In genomic region chr1:17335821-17336718, GRCh38 we compare ENCODE assay signal across 9 cellular contexts. TPM values are rescaled to one million over a fixed set of nuclear protein-coding genes. Genes with fewer than 3 reads are reported as not detected.
DNase-seq lines count a peak whose midpoint lies in the region; ATAC-seq, FAIRE-seq and TF ChIP-seq lines count a peak whose summit lies in the region.
"Had no signal": no experiment of that assay in that cellular context is flagged by ENCODE, and none has a peak within 500 bp of the region (broad histone marks: within the 10 kb centered on the region; RNA-seq: fewer than 3 reads in every experiment).

No MANE protein-coding gene starts in this region.

- POLR2A ChIA-PET in WTC11 (lab: Charles Lee), result interaction anchor here (0.6 kb wide), 1 partner anchor 22 kb away, joined by 5 read pairs; no protein-coding TSS in a partner anchor

- peak; percentile 91 for TF ChIP-seq CTCF in WTC11 (IDR thresholded peaks at IDR 0.05)

- no peak overlapping the region for H3K27ac Mint-ChIP-seq in WTC11

- FAIRE-seq in frontal cortex (lab: Jason Lieb, UNC), result no peak

- DNase-seq in NCI-H446 (lab: John Stamatoyannopoulos, UW), result peak; percentile 47 to 71
- DNase-seq in NCI-H446 treated with DMSO at 0.1 percent for 48 hours (lab: John Stamatoyannopoulos, UW), result no peak
- DNase-seq in NCI-H1930 (lab: John Stamatoyannopoulos, UW), result peak; percentile 49 to 76
- peak; percentile 91 for DNase-seq in WTC11 (ENCODE audit: low spot score)
- DNase-seq in caudate nucleus (lab: John Stamatoyannopoulos, UW), result peak in 34 of 61 donors; percentile 2 to 39 (median 21)
- DNase-seq in left lobe of liver (ENCODE audit: low spot score), result peak; percentile 65
- peak; percentile 67 for DNase-seq in stimulated activated CD4-positive, alpha-beta T cell treated with anti-CD3 and anti-CD28 coated beads, Interleukin-4, amount 100 ng/mL, for 24 hours
- DNase-seq in frontal cortex (ENCODE audit: low spot score in 2 of 2), result no peak

- CTCF ChIA-PET in WTC11 (lab: Charles Lee), result interaction anchor here (0.6 to 2.1 kb wide), 31 partner anchors 10 to 276 kb away, joined by 3 to 12 read pairs (median 5); partner anchors contain the start of gene RCC2

- no peaks in the 10 kb centered on the region for H3K4me1 Mint-ChIP-seq in WTC11

- ATAC-seq in WTC11 (peak; percentile 89), left lobe of liver (peak; percentile 87)

- no peaks in the 10 kb centered on the region for H3K27me3 Mint-ChIP-seq in WTC11 (ENCODE audit: low read depth)

- H3K27ac ChIP-seq in caudate nucleus (ENCODE audit: low read depth, low read length), result no peak overlapping the region
- H3K27ac ChIP-seq: BLaER1 treated with 17β-estradiol and CSF1 and Interleukin-3, amounts not matched to agents 10 nM and 100 nM had no signal

- H3K36me3 Mint-ChIP-seq in WTC11, result no peaks in the 10 kb centered on the region

- peaks cover 4% of the 10 kb centered on the region; the same call in 1 of the 2 replicates for H3K9me3 Mint-ChIP-seq in WTC11

- no peak overlapping the region for H3K4me3 Mint-ChIP-seq in WTC11

TF ChIP-seq in WTC11, 78 proteins besides CTCF, POLR2A, EP300 and RAD21:
- TF ChIP-seq SMAD4 (CRISPR knock-in tag; IDR thresholded peaks at IDR 0.05) (no peak), NR1H2 (CRISPR knock-in tag; IDR thresholded peaks at IDR 0.05) (no peak), ATF2 (CRISPR knock-in tag; IDR thresholded peaks at IDR 0.05; ENCODE audit: borderline replicate concordance, low read depth) (no peak), ARID4B (CRISPR knock-in tag; IDR thresholded peaks at IDR 0.05; ENCODE audit: borderline replicate concordance) (no peak), ZNF121 (CRISPR knock-in tag; IDR thresholded peaks at IDR 0.05) (no peak), ETV6 (CRISPR knock-in tag; IDR thresholded peaks at IDR 0.05) (no peak), NFYB (CRISPR knock-in tag; conservative IDR thresholded peaks at IDR 0.05; ENCODE audit: low read depth) (no peak), SMAD3 (CRISPR knock-in tag; IDR thresholded peaks at IDR 0.05; ENCODE audit: borderline replicate concordance) (no peak)

RNA-seq across cellular contexts. Expression of gene PADI4, which starts 28.1 kb away (rescaled TPM):
- total RNA-seq in WTC11 (2021), result 0.26 to 0.39 TPM (median 0.27 TPM) in 3 replicates
- 0.45 TPM for total RNA-seq in left lobe of liver
- total RNA-seq in frontal cortex, result 0.41 TPM

RNA-seq across cellular contexts. Expression of gene PADI6, which starts 35.9 kb away (rescaled TPM):
- total RNA-seq in WTC11 (2021), result not detected in 3 replicates
- not detected for total RNA-seq in left lobe of liver
- not detected for total RNA-seq in frontal cortex

Comparison
In these comparisons a context has a peak if more than half of its experiments do, and no peak if none do; other contexts are left out.
1. DNase-seq: peak in NCI-H446 (2 of 2), NCI-H1930 (2 of 2), WTC11 (single experiment), caudate nucleus (34 of 61), left lobe of liver (single experiment) and stimulated activated CD4-positive, alpha-beta T cell treated with anti-CD3 and anti-CD28 coated beads, Interleukin-4, amount 100 ng/mL, for 24 hours (single experiment); none in NCI-H446 treated with DMSO at 0.1 percent for 48 hours (single experiment) and frontal cortex (0 of 2).